Comparison of ENCODE assay signal across 1 cellular context in genomic region chr16:28879841-28880588, GRCh38.
TF ChIP-seq lines count a peak whose summit lies in the region.

No MANE protein-coding gene starts in this region.

TF ChIP-seq in K562, 482 proteins besides CTCF, POLR2A, EP300 and RAD21 (continued from another document and continues in another):
- 0 out of 2 replicates have a peak, but pooled peaks have one; percentile 14 for TF ChIP-seq KDM2B (CRISPR knock-in tag; IDR thresholded peaks at IDR 0.05)
- peak; percentile 95 for TF ChIP-seq RBM25 (IDR thresholded peaks at IDR 0.05; ENCODE audit: low read depth, low read length, severe bottlenecking)
- TF ChIP-seq ZNF41 (CRISPR knock-in tag; conservative IDR thresholded peaks at IDR 0.05), result no peak
- TF ChIP-seq ZFX (CRISPR knock-in tag; IDR thresholded peaks at IDR 0.05), result peak; percentile 55; the same call in 1 of the 2 replicates
- TF ChIP-seq CTCFL (IDR thresholded peaks at IDR 0.05; ENCODE audit: borderline replicate concordance, insufficient read depth, low read depth, low read length, poor library complexity, severe bottlenecking), result peak; percentile 67
- TF ChIP-seq PTRF (tag; IDR thresholded peaks at IDR 0.05), result no peak
- peak; percentile 57 for TF ChIP-seq KDM5B (IDR thresholded peaks at IDR 0.05; ENCODE audit: insufficient replicate concordance, low read depth, low read length)
- TF ChIP-seq ZNF511 (CRISPR knock-in tag; IDR thresholded peaks at IDR 0.05), result peak; percentile 92
- no peak for TF ChIP-seq DEAF1 (CRISPR knock-in tag; IDR thresholded peaks at IDR 0.05)
- no peak for TF ChIP-seq JUNB (CRISPR knock-in tag; conservative IDR thresholded peaks at IDR 0.05)
- no peak for TF ChIP-seq SMARCE1 (IDR thresholded peaks at IDR 0.05)
- 0 out of 2 replicates have a peak, but pooled peaks have one; percentile 70 for TF ChIP-seq IRF1 (CRISPR knock-in tag; IDR thresholded peaks at IDR 0.05; ENCODE audit: borderline replicate concordance)
- peak; percentile 89; the same call in 1 of the 2 replicates for TF ChIP-seq E2F5 (CRISPR knock-in tag; IDR thresholded peaks at IDR 0.05)
- no peak for TF ChIP-seq POLR3G (IDR thresholded peaks at IDR 0.05; ENCODE audit: extremely low read depth, insufficient read length, insufficient replicate concordance)
- no peak for TF ChIP-seq PBX2 (CRISPR knock-in tag; IDR thresholded peaks at IDR 0.05; ENCODE audit: low read depth)
- TF ChIP-seq PBX2 (tag; conservative IDR thresholded peaks at IDR 0.05; ENCODE audit: low read depth), result no peak
- TF ChIP-seq FOXK1 (CRISPR knock-in tag; IDR thresholded peaks at IDR 0.05; ENCODE audit: borderline replicate concordance), result peak; percentile 97
- no peak for TF ChIP-seq NR2F6 (CRISPR knock-in tag; IDR thresholded peaks at IDR 0.05)
- TF ChIP-seq SMARCA4 (IDR thresholded peaks at IDR 0.05), result no peak
- TF ChIP-seq SREBF1 (IDR thresholded peaks at IDR 0.05; ENCODE audit: borderline replicate concordance, low read depth, low read length), result no peak
- peak; percentile 24; the same call in 1 of the 2 replicates for TF ChIP-seq MYC (IDR thresholded peaks at IDR 0.05; ENCODE audit: low read depth, low read length)
- TF ChIP-seq MYC (CRISPR knock-in tag; IDR thresholded peaks at IDR 0.05; ENCODE audit: borderline replicate concordance, low read depth), result peak; percentile 46; the same call in 1 of the 2 replicates
- no peak for TF ChIP-seq ZNF24 (IDR thresholded peaks at IDR 0.05)
- peak; percentile 41; the same call in 1 of the 2 replicates for TF ChIP-seq NKRF (IDR thresholded peaks at IDR 0.05; ENCODE audit: borderline replicate concordance)
- peak; percentile 62; the same call in 1 of the 2 replicates for TF ChIP-seq PHF8 (IDR thresholded peaks at IDR 0.05; ENCODE audit: borderline replicate concordance, low read length)
- TF ChIP-seq MAX (CRISPR knock-in tag; IDR thresholded peaks at IDR 0.05), result peak; percentile 96
- no peak for TF ChIP-seq SRSF9 (IDR thresholded peaks at IDR 0.05; ENCODE audit: borderline replicate concordance, low read depth, low read length)
- TF ChIP-seq SIRT6 (IDR thresholded peaks at IDR 0.05; ENCODE audit: low read depth, low read length), result no peak
- no peak for TF ChIP-seq POU5F1 (IDR thresholded peaks at IDR 0.05; ENCODE audit: borderline replicate concordance, low read depth, low read length, partially characterized antibody)
- no peak for TF ChIP-seq DDX20 (tag; IDR thresholded peaks at IDR 0.05; ENCODE audit: low read depth)
- peak; percentile 95 for TF ChIP-seq NFYB (IDR thresholded peaks at IDR 0.05; ENCODE audit: extremely low read depth, insufficient read length)
- peak; percentile 68 for TF ChIP-seq VEZF1 (CRISPR knock-in tag; IDR thresholded peaks at IDR 0.05)
- no peak for TF ChIP-seq ELF2 (CRISPR knock-in tag; IDR thresholded peaks at IDR 0.05)
- TF ChIP-seq TAL1 (IDR thresholded peaks at IDR 0.05), result no peak
- no peak for TF ChIP-seq HDAC6 (IDR thresholded peaks at IDR 0.05; ENCODE audit: low read depth, low read length)
- TF ChIP-seq DMBX1 (CRISPR knock-in tag; IDR thresholded peaks at IDR 0.05; ENCODE audit: borderline replicate concordance), result no peak
- TF ChIP-seq HOMEZ (CRISPR knock-in tag; IDR thresholded peaks at IDR 0.05), result no peak
- peak; percentile 84 for TF ChIP-seq ARID4B (CRISPR knock-in tag; IDR thresholded peaks at IDR 0.05)
- TF ChIP-seq ZBED1 (IDR thresholded peaks at IDR 0.05), result no peak
- no peak for TF ChIP-seq PPARD (CRISPR knock-in tag; IDR thresholded peaks at IDR 0.05)
- no peak for TF ChIP-seq ZNF274 (IDR thresholded peaks at IDR 0.05; ENCODE audit: borderline replicate concordance, low read depth, low read length)
- TF ChIP-seq CCNT2 (IDR thresholded peaks at IDR 0.05; ENCODE audit: borderline replicate concordance, extremely low read depth, insufficient read length, low read depth, low read length), result peak; percentile 59
- no peak for TF ChIP-seq ZNF561 (CRISPR knock-in tag; conservative IDR thresholded peaks at IDR 0.05)
- TF ChIP-seq PRPF4 (IDR thresholded peaks at IDR 0.05; ENCODE audit: insufficient read depth, low read depth, low read length, poor library complexity, severe bottlenecking), result no peak
